Comparison of ENCODE assay signal across 11 cellular contexts in the genomic region with DNA sequence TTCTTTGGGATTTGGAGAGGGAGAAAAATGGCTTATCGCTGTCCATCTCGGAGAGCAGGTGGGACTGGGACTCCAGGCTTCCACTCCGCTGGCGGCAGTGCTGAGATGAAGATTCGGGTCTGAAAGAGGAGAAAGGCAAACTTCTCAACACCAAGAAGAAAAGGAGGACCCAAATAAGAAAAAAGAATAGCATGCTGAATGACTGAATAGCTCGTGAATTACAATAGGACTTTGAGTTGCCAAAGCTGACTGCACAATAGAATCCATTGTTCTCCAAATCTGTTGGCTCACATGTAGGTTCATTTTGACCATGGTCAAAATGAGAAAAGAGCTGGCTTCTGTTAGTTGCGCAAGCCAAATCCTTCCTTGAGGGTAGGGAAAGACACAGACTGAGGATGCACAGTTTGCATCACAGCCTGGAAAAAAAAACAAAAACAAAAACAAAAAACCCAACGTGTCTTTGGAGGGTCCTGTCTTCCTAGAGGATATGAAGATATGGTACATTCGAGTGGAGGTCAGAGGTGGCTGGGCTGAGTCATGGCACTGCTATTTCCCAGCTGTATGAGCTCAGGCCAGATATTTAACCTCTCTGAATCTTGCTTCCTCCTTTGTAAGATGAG. TPM values are rescaled to one million over a fixed set of nuclear protein-coding genes. Genes with fewer than 3 reads are reported as not detected.
DNase-seq lines count a peak whose midpoint lies in the region; TF ChIP-seq lines count a peak whose summit lies in the region.
"Had no signal": no experiment of that assay in that cellular context is flagged by ENCODE, and none has a peak within 500 bp of the region (broad histone marks: within the 10 kb centered on the region; RNA-seq: fewer than 3 reads in every experiment).

No MANE protein-coding gene starts in this region.

- no peaks in the 10 kb centered on the region for H3K9me3 ChIP-seq in neural progenitor cell (ENCODE audit: low read depth)
- H3K9me3 ChIP-seq: pancreas had no signal

- peaks cover 10% of the 10 kb centered on the region for H3K4me1 ChIP-seq in neural progenitor cell

- H3F3A ChIP-seq in neural progenitor cell (ENCODE audit: low read depth) = peaks cover 9% of the 10 kb centered on the region

- no peaks in the 10 kb centered on the region for H3K36me3 ChIP-seq in neural progenitor cell

- H3K27ac ChIP-seq in neural progenitor cell = no peak overlapping the region

- no peaks in the 10 kb centered on the region for H3K79me2 ChIP-seq in neural progenitor cell (ENCODE audit: low read depth)

- H3K36me3 Mint-ChIP-seq in neural progenitor cell = peaks cover 47% of the 10 kb centered on the region

- H3K4me1 Mint-ChIP-seq in neural progenitor cell = peaks cover 9% of the 10 kb centered on the region

- H3K27ac Mint-ChIP-seq in neural progenitor cell = no peak overlapping the region
- H3K27ac Mint-ChIP-seq: activated CD8-positive, alpha-beta T cell treated with anti-CD3 and anti-CD28 coated beads, Interleukin-2, amount 10 ng/mL, durations not matched to agents 7 days and 5 days had no signal

- no peak overlapping the region for H3K4me2 ChIP-seq in neural progenitor cell

- no peaks in the 10 kb centered on the region for H3K27me3 Mint-ChIP-seq in neural progenitor cell (ENCODE audit: insufficient read depth, low read depth)

- H2AFZ ChIP-seq in neural progenitor cell (replicated peaks) = no peak overlapping the region

- H3K4me3 ChIP-seq in fibroblast of the aortic adventitia (ENCODE audit: low read depth, low read length) = no peak overlapping the region
- H3K4me3 ChIP-seq in neural progenitor cell = no peak overlapping the region
- H3K4me3 ChIP-seq: pancreas had no signal

- H3K27me3 ChIP-seq in neural progenitor cell = no peaks in the 10 kb centered on the region
- H3K27me3 ChIP-seq: pancreas had no signal

- H3K9me3 Mint-ChIP-seq in neural progenitor cell = no peaks in the 10 kb centered on the region

- H3K9ac ChIP-seq in neural progenitor cell = no peak overlapping the region

- H3K4me3 Mint-ChIP-seq in neural progenitor cell = no peak overlapping the region
- H3K4me3 Mint-ChIP-seq: activated CD8-positive, alpha-beta T cell treated with anti-CD3 and anti-CD28 coated beads, Interleukin-2, amount 10 ng/mL, durations not matched to agents 7 days and 5 days had no signal

- in situ Hi-C loops in KBM-7 (cut with MboI; ENCODE audit: low pct_unique_long_range_greater_than_20kb, low sequenced_read_pairs) = no loop called here

- TF ChIP-seq CTCF in fibroblast of the aortic adventitia (IDR thresholded peaks at IDR 0.05; ENCODE audit: insufficient read depth, low read length) = no peak
- TF ChIP-seq CTCF in neural progenitor cell (IDR thresholded peaks at IDR 0.05) = no peak

- intact Hi-C loops in posterior cingulate gyrus (cut with DNase I) = no loop called here

- DNase-seq in EL = peak; percentile 88
- peak; percentile 36 for DNase-seq in SW480 (ENCODE audit: low spot score)
- peak; percentile 72 for DNase-seq in fibroblast of the aortic adventitia (ENCODE audit: low read depth)
- peak; percentile 39 for DNase-seq in neural progenitor cell (ENCODE audit: low spot score)
- no peak for DNase-seq in KBM-7
- no peak for DNase-seq in posterior cingulate gyrus
- DNase-seq in OCI-M2 (lab: John Stamatoyannopoulos, UW; ENCODE audit: unreplicated experiment) = no peak
- DNase-seq in NCI-H1092 (lab: John Stamatoyannopoulos, UW) = no peak
- DNase-seq: activated CD8-positive, alpha-beta T cell treated with anti-CD3 and anti-CD28 coated beads, Interleukin-2, amount 10 ng/mL, durations not matched to agents 7 days and 5 days; DMS153; pancreas had no signal

- H4K20me1 ChIP-seq in neural progenitor cell (ENCODE audit: low read depth) = no peaks in the 10 kb centered on the region

RNA-seq across cellular contexts. Expression of gene LMOD3, which starts 59.3 kb away (rescaled TPM):
- total RNA-seq in fibroblast of the aortic adventitia (ENCODE audit: low replicate concordance) (not detected in 2 replicates), neural progenitor cell (ENCODE audit: low replicate concordance) (not detected in 2 replicates)
- total RNA-seq: activated CD8-positive, alpha-beta T cell treated with anti-CD3 and anti-CD28 coated beads, Interleukin-2, amount 10 ng/mL, durations not matched to agents 7 days and 5 days had no signal

Comparison
In these comparisons a context has a peak if more than half of its experiments do, and no peak if none do; other contexts are left out.
1. DNase-seq: peak in EL (single experiment), SW480 (single experiment), fibroblast of the aortic adventitia (single experiment) and neural progenitor cell (single experiment); none in KBM-7 (single experiment), posterior cingulate gyrus (0 of 10), OCI-M2 (single experiment) and NCI-H1092 (single experiment).